ENCODE assay signal across 15 cellular contexts in genomic region chr13:106401081-106401480, GRCh38.
DNase-seq lines count a peak whose midpoint lies in the region; ATAC-seq and TF ChIP-seq lines count a peak whose summit lies in the region.
"Had no signal": no experiment of that assay in that cellular context is flagged by ENCODE, and none has a peak within 500 bp of the region (broad histone marks: within the 10 kb centered on the region; RNA-seq: fewer than 3 reads in every experiment).

No MANE protein-coding gene starts in this region.

- H2AFZ ChIP-seq in DND-41 (ENCODE audit: low read depth, low read length) (no peak overlapping the region), osteoblast (ENCODE audit: low read length) (peak overlapping the region; percentile 8)

- ATAC-seq in DND-41 (ENCODE audit: insufficient read depth, low read depth), result peak; percentile 40; the same call in 1 of the 3 replicates

- TF ChIP-seq CTCF in DND-41 (IDR thresholded peaks at IDR 0.05; ENCODE audit: borderline replicate concordance, extremely low read depth, low read length, poor library complexity, severe bottlenecking), result no peak
- no peak for TF ChIP-seq CTCF in fibroblast of mammary gland (conservative IDR thresholded peaks at IDR 0.05; ENCODE audit: control insufficient read depth, insufficient read depth, low read depth, low read length)
- TF ChIP-seq CTCF in osteoblast (IDR thresholded peaks at IDR 0.05; ENCODE audit: extremely low read depth, low read depth, low read length), result no peak

- H3K27ac ChIP-seq in DND-41 (ENCODE audit: low read length) (no peak overlapping the region), osteoblast (ENCODE audit: low read depth, low read length) (no peak overlapping the region)
- H3K27ac ChIP-seq: HL-60 had no signal

- H3K4me1 ChIP-seq in DND-41 (ENCODE audit: insufficient read depth, low read length) (no peaks in the 10 kb centered on the region), osteoblast (ENCODE audit: insufficient read depth, low read length) (no peaks in the 10 kb centered on the region)

- H3K4me2 ChIP-seq in DND-41 (ENCODE audit: insufficient read depth, low read length) (no peak overlapping the region), osteoblast (ENCODE audit: insufficient read depth, low read length) (no peak overlapping the region)

- DNase-seq in DND-41 (peak; percentile 14), amniotic epithelial cell (ENCODE audit: low read depth) (peak; percentile 50), fibroblast of mammary gland (ENCODE audit: low read depth) (peak; percentile 31), osteoblast (ENCODE audit: insufficient read length, low spot score, missing footprints) (no peak), NCI-H2081 treated with DMSO at 0.1 percent for 48 hours (lab: John Stamatoyannopoulos, UW) (no peak), NCI-H1694 treated with DMSO at 0.1 percent for 48 hours (lab: John Stamatoyannopoulos, UW) (no peak)
- DNase-seq: C1 segment of cervical spinal cord; CD4-positive, CD25-positive, alpha-beta regulatory T cell; CD8-positive, alpha-beta memory T cell; COR-L47; DMS 273 treated with DMSO at 0.1 percent for 48 hours; DMS53; HCEC 1CT had no signal

- H4K20me1 ChIP-seq in DND-41 (ENCODE audit: insufficient read depth, low read length), result no peaks in the 10 kb centered on the region
- no peaks in the 10 kb centered on the region for H4K20me1 ChIP-seq in osteoblast (ENCODE audit: insufficient read depth, low read length)

- H3K79me2 ChIP-seq in DND-41 (ENCODE audit: insufficient read depth, low read length) (no peaks in the 10 kb centered on the region), osteoblast (ENCODE audit: insufficient read depth, low read length) (no peaks in the 10 kb centered on the region)

- H3K9ac ChIP-seq in DND-41 (ENCODE audit: low read depth, low read length), result no peak overlapping the region

- H3K4me3 ChIP-seq in DND-41 (ENCODE audit: low read depth in 1 of 2, low read length in 2 of 2) (no peak overlapping the region), fibroblast of mammary gland (ENCODE audit: control insufficient read depth, low read depth, low read length) (no peak overlapping the region), osteoblast (ENCODE audit: insufficient read depth, low read length) (no peak overlapping the region)

- H3K36me3 ChIP-seq in DND-41 (ENCODE audit: insufficient read depth, low read length), result no peaks in the 10 kb centered on the region
- no peaks in the 10 kb centered on the region for H3K36me3 ChIP-seq in osteoblast (ENCODE audit: insufficient read depth, low read length)
- H3K36me3 ChIP-seq: BE2C had no signal

- H3K9me3 ChIP-seq in DND-41 (ENCODE audit: insufficient read depth, low read length, severe bottlenecking), result no peaks in the 10 kb centered on the region
- H3K9me3 ChIP-seq in osteoblast (ENCODE audit: low read depth, low read length), result no peaks in the 10 kb centered on the region
- H3K9me3 ChIP-seq: BE2C had no signal

- H3K27me3 ChIP-seq in DND-41 (ENCODE audit: insufficient read depth, low read length, poor library complexity) (no peaks in the 10 kb centered on the region), osteoblast (ENCODE audit: insufficient read depth, low read length) (no peaks in the 10 kb centered on the region)
- H3K27me3 ChIP-seq: BE2C had no signal

Comparison
In these comparisons a context has a peak if more than half of its experiments do, and no peak if none do; other contexts are left out.
1. DNase-seq: peak in DND-41 (single experiment), amniotic epithelial cell (single experiment) and fibroblast of mammary gland (single experiment); none in osteoblast (single experiment), NCI-H2081 treated with DMSO at 0.1 percent for 48 hours (single experiment) and NCI-H1694 treated with DMSO at 0.1 percent for 48 hours (single experiment).